In the genomic region with DNA sequence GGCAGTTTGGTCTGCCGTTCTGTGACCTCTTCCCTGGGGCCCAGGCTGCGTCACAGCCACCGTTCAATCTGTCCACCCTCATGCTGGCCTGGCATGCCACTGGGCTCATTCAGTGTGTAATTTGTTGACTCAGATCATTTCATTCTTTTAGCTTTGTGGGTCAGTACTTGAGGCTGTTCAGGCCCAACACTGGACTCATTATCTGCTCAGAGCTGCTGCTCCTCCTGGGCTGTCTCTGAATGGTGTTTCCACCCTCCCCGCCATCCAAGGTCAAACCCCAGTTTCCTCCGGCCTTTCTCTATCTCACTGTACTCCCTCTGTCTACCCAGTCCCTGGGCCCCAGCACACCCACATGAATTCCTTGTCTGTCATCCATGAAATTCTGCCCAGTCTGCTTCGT, we compare ENCODE assay signal across 22 cellular contexts.
DNase-seq lines count a peak whose midpoint lies in the region; ATAC-seq and TF ChIP-seq lines count a peak whose summit lies in the region.
"Had no signal": no experiment of that assay in that cellular context is flagged by ENCODE, and none has a peak within 500 bp of the region (broad histone marks: within the 10 kb centered on the region; RNA-seq: fewer than 3 reads in every experiment).

No MANE protein-coding gene starts in this region.

- H3K4me3 ChIP-seq in neural progenitor cell = no peak overlapping the region
- H3K4me3 ChIP-seq: skin epidermis, tibial artery had no signal

- H3K4me1 Mint-ChIP-seq in Calu3 (ENCODE audit: low read depth, unreplicated experiment) (peaks cover 55% of the 10 kb centered on the region), WTC11 (peaks cover 22% of the 10 kb centered on the region), neural progenitor cell (peaks cover 25% of the 10 kb centered on the region)

- H3K27ac ChIP-seq in neural progenitor cell = no peak overlapping the region
- H3K27ac ChIP-seq: KMS-11, skin epidermis, tibial artery had no signal

- ATAC-seq in WTC11 (no peak), SK-N-SH treated with all-trans-retinoic acid at 6 μM for 48 hours (no peak)
- ATAC-seq: activated CD8-positive, alpha-beta memory T cell treated with anti-CD3 and anti-CD28 coated beads, Interleukin-2, amount 10 ng/mL, durations not matched to agents 7 days and 5 days; natural killer cell treated with Interleukin-12 subunit alpha and Interleukin-12 subunit beta and Interleukin-15 and Interleukin-18, amount 100 ng/mL, for 72 hours; stimulated activated naive CD8-positive, alpha-beta T cell treated with anti-CD3 and anti-CD28 coated beads, Interleukin-15, Interleukin-2, amounts not matched to agents 100 U/mL and 50 U/mL, for 24 hours had no signal

- BruUV-seq in Calu3 (replicated peaks; lab: Mats Ljungman, UMichigan) = no TSS peak

- H3K4me3 Mint-ChIP-seq in Calu3 (ENCODE audit: low read depth, unreplicated experiment) (peak overlapping the region; percentile 19), WTC11 (no peak overlapping the region), neural progenitor cell (peak overlapping the region; percentile 16)
- H3K4me3 Mint-ChIP-seq: activated CD8-positive, alpha-beta memory T cell treated with anti-CD3 and anti-CD28 coated beads, Interleukin-2, amount 10 ng/mL, durations not matched to agents 7 days and 5 days; memory B cell; natural killer cell treated with Interleukin-12 subunit alpha and Interleukin-12 subunit beta and Interleukin-15 and Interleukin-18, amount 100 ng/mL, for 72 hours had no signal

- DNase-seq in Calu3 (peak; percentile 67), WTC11 (ENCODE audit: low spot score) (no peak), glomerular visceral epithelial cell (ENCODE audit: extremely low spot score) (peak; percentile 20), neural progenitor cell (ENCODE audit: low spot score) (no peak), NCI-H1930 (lab: John Stamatoyannopoulos, UW) (no peak), NCI-H2196 (lab: John Stamatoyannopoulos, UW; ENCODE audit: unreplicated experiment) (no peak)
- DNase-seq in stimulated activated CD4-positive, alpha-beta T cell treated with anti-CD3 and anti-CD28 coated beads, Interleukin-2, amount 100 ng/mL, for 24 hours = no peak
- DNase-seq: activated CD4-positive, CD25-positive, alpha-beta regulatory T cell treated with anti-CD3 and anti-CD28 coated beads, Interleukin-2, amount 50 U/mL, for 72 hours; activated CD8-positive, alpha-beta memory T cell treated with anti-CD3 and anti-CD28 coated beads, Interleukin-2, amount 10 ng/mL, durations not matched to agents 7 days and 5 days; activated effector memory CD4-positive, alpha-beta T cell treated with Interleukin-2 at 50 U/mL for 16 hours; cortex of kidney; NCI-H1694 treated with DMSO at 0.1 percent for 48 hours; NCI-H345; NK-92 treated with Interleukin-12 subunit alpha and Interleukin-12 subunit beta, amount 100 ng/mL, for 24 hours; stimulated activated CD4-positive, alpha-beta T cell treated with anti-CD3 and anti-CD28 coated beads, Interleukin-2, amount 100 ng/mL, for 48 hours; stimulated activated naive CD8-positive, alpha-beta T cell treated with anti-CD3 and anti-CD28 coated beads, Interleukin-15, Interleukin-2, amounts not matched to agents 100 U/mL and 50 U/mL, for 24 hours; tibial artery had no signal

- peak overlapping the region; percentile 89 for H3K27ac Mint-ChIP-seq in Calu3 (ENCODE audit: unreplicated experiment)
- peak overlapping the region; percentile 25; the same call in 1 of the 2 replicates for H3K27ac Mint-ChIP-seq in WTC11
- peak overlapping the region; percentile 0 for H3K27ac Mint-ChIP-seq in neural progenitor cell
- H3K27ac Mint-ChIP-seq: activated CD8-positive, alpha-beta memory T cell treated with anti-CD3 and anti-CD28 coated beads, Interleukin-2, amount 10 ng/mL, durations not matched to agents 7 days and 5 days; memory B cell; natural killer cell treated with Interleukin-12 subunit alpha and Interleukin-12 subunit beta and Interleukin-15 and Interleukin-18, amount 100 ng/mL, for 72 hours had no signal

- no peaks in the 10 kb centered on the region for H3K9me3 ChIP-seq in neural progenitor cell (ENCODE audit: low read depth)

- no peak overlapping the region for H2AFZ ChIP-seq in neural progenitor cell (replicated peaks)

- H3K9me3 Mint-ChIP-seq in Calu3 (ENCODE audit: low read depth, unreplicated experiment) (peaks cover 5% of the 10 kb centered on the region), WTC11 (peaks cover 34% of the 10 kb centered on the region), neural progenitor cell (peaks cover 14% of the 10 kb centered on the region)

- POLR2A ChIA-PET in WTC11 (lab: Charles Lee) = no interaction called here

- H3K27me3 ChIP-seq in neural progenitor cell = no peaks in the 10 kb centered on the region
- H3K27me3 ChIP-seq: tibial artery had no signal

- H3F3A ChIP-seq in neural progenitor cell (ENCODE audit: low read depth) = no peaks in the 10 kb centered on the region

- CTCF ChIA-PET in Calu3 (lab: Charles Lee) (interaction anchor here (0.6 to 1.4 kb wide), 4 partner anchors 9 to 154 kb away, joined by 3 to 8 read pairs (median 3); no protein-coding TSS in a partner anchor), WTC11 (lab: Charles Lee) (no interaction called here)

- H3K4me2 ChIP-seq in neural progenitor cell = no peak overlapping the region
- H3K4me2 ChIP-seq: KMS-11 had no signal

- H3K4me1 ChIP-seq in neural progenitor cell = peaks cover 3% of the 10 kb centered on the region

- no peaks in the 10 kb centered on the region for H3K36me3 ChIP-seq in neural progenitor cell
- H3K36me3 ChIP-seq: tibial artery had no signal

- no peak overlapping the region for H3K9ac ChIP-seq in neural progenitor cell
- H3K9ac ChIP-seq: KMS-11 had no signal

- no peak for TF ChIP-seq CTCF in Calu3 (IDR thresholded peaks at IDR 0.05; ENCODE audit: unreplicated experiment)
- no peak for TF ChIP-seq CTCF in WTC11 (IDR thresholded peaks at IDR 0.05)
- no peak for TF ChIP-seq CTCF in neural progenitor cell (IDR thresholded peaks at IDR 0.05)

- H3K79me2 ChIP-seq in neural progenitor cell (ENCODE audit: low read depth) = no peaks in the 10 kb centered on the region

- intact Hi-C loops in Calu3 (cut with micrococcal nuclease; ENCODE audit: unreplicated experiment) = no loop called here

- H4K20me1 ChIP-seq in neural progenitor cell (ENCODE audit: low read depth) = no peaks in the 10 kb centered on the region

- H3K36me3 Mint-ChIP-seq in Calu3 (ENCODE audit: insufficient read depth, unreplicated experiment) = peaks cover 5% of the 10 kb centered on the region
- peaks cover 15% of the 10 kb centered on the region for H3K36me3 Mint-ChIP-seq in WTC11
- peaks cover 2% of the 10 kb centered on the region for H3K36me3 Mint-ChIP-seq in neural progenitor cell

- H3K27me3 Mint-ChIP-seq in Calu3 (ENCODE audit: unreplicated experiment) (no peaks in the 10 kb centered on the region), WTC11 (ENCODE audit: low read depth) (no peaks in the 10 kb centered on the region), neural progenitor cell (ENCODE audit: insufficient read depth, low read depth) (peaks cover 17% of the 10 kb centered on the region)
- H3K27me3 Mint-ChIP-seq: activated CD8-positive, alpha-beta memory T cell treated with anti-CD3 and anti-CD28 coated beads, Interleukin-2, amount 10 ng/mL, durations not matched to agents 7 days and 5 days had no signal

TF ChIP-seq in WTC11, 78 proteins besides CTCF, POLR2A, EP300 and RAD21 (continues in another document):
- TF ChIP-seq SMAD4 (CRISPR knock-in tag; IDR thresholded peaks at IDR 0.05) (no peak), SMAD3 (CRISPR knock-in tag; IDR thresholded peaks at IDR 0.05; ENCODE audit: borderline replicate concordance) (no peak), NR2C2 (CRISPR knock-in tag; IDR thresholded peaks at IDR 0.05) (no peak), ATF1 (CRISPR knock-in tag; IDR thresholded peaks at IDR 0.05) (no peak)
- TF ChIP-seq, protein P1, sequence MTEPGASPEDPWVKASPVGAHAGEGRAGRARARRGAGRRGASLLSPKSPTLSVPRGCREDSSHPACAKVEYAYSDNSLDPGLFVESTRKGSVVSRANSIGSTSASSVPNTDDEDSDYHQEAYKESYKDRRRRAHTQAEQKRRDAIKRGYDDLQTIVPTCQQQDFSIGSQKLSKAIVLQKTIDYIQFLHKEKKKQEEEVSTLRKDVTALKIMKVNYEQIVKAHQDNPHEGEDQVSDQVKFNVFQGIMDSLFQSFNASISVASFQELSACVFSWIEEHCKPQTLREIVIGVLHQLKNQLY (CRISPR knock-in tag; IDR thresholded peaks at IDR 0.05) = no peak
- TF ChIP-seq, protein P2, sequence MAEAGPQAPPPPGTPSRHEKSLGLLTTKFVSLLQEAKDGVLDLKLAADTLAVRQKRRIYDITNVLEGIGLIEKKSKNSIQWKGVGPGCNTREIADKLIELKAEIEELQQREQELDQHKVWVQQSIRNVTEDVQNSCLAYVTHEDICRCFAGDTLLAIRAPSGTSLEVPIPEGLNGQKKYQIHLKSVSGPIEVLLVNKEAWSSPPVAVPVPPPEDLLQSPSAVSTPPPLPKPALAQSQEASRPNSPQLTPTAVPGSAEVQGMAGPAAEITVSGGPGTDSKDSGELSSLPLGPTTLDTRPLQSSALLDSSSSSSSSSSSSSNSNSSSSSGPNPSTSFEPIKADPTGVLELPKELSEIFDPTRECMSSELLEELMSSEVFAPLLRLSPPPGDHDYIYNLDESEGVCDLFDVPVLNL (CRISPR knock-in tag; IDR thresholded peaks at IDR 0.05; ENCODE audit: borderline replicate concordance, low read depth) = no peak

TF ChIP-seq in SK-N-SH treated with all-trans-retinoic acid at 6 μM for 48 hours, 23 proteins besides CTCF, POLR2A, EP300 and RAD21:
- TF ChIP-seq CSDC2 (CRISPR knock-in tag; IDR thresholded peaks at IDR 0.05) (no peak), RARB (CRISPR knock-in tag; IDR thresholded peaks at IDR 0.05) (no peak), ZFP30 (CRISPR knock-in tag; IDR thresholded peaks at IDR 0.05) (no peak), GLIS3 (CRISPR knock-in tag; IDR thresholded peaks at IDR 0.05) (no peak), TCF4 (CRISPR knock-in tag; IDR thresholded peaks at IDR 0.05; ENCODE audit: borderline replicate concordance) (no peak), ESRRG (CRISPR knock-in tag; IDR thresholded peaks at IDR 0.05) (no peak), TOX (CRISPR knock-in tag; IDR thresholded peaks at IDR 0.05; ENCODE audit: borderline replicate concordance) (no peak)
- TF ChIP-seq, protein P3, sequence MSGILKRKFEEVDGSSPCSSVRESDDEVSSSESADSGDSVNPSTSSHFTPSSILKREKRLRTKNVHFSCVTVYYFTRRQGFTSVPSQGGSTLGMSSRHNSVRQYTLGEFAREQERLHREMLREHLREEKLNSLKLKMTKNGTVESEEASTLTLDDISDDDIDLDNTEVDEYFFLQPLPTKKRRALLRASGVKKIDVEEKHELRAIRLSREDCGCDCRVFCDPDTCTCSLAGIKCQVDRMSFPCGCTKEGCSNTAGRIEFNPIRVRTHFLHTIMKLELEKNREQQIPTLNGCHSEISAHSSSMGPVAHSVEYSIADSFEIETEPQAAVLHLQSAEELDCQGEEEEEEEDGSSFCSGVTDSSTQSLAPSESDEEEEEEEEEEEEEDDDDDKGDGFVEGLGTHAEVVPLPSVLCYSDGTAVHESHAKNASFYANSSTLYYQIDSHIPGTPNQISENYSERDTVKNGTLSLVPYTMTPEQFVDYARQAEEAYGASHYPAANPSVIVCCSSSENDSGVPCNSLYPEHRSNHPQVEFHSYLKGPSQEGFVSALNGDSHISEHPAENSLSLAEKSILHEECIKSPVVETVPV (CRISPR knock-in tag; IDR thresholded peaks at IDR 0.05) = no peak
TF ChIP-seq in SK-N-SH treated with all-trans-retinoic acid at 6 μM for 48 hours: peak in this region for 0.

Comparison
In these comparisons a context has a peak if more than half of its experiments do, and no peak if none do; other contexts are left out.
1. DNase-seq: peak in Calu3 (single experiment) and glomerular visceral epithelial cell (single experiment); none in WTC11 (single experiment), neural progenitor cell (single experiment), NCI-H1930 (0 of 2), NCI-H2196 (single experiment) and stimulated activated CD4-positive, alpha-beta T cell treated with anti-CD3 and anti-CD28 coated beads, Interleukin-2, amount 100 ng/mL, for 24 hours (0 of 2).
2. H3K27ac Mint-ChIP-seq: peak in every context shown above with its lines; median percentile 89 in Calu3; 25 in WTC11; 0 in neural progenitor cell.